Comparison of ENCODE assay signal across 8 cellular contexts in the genomic region with DNA sequence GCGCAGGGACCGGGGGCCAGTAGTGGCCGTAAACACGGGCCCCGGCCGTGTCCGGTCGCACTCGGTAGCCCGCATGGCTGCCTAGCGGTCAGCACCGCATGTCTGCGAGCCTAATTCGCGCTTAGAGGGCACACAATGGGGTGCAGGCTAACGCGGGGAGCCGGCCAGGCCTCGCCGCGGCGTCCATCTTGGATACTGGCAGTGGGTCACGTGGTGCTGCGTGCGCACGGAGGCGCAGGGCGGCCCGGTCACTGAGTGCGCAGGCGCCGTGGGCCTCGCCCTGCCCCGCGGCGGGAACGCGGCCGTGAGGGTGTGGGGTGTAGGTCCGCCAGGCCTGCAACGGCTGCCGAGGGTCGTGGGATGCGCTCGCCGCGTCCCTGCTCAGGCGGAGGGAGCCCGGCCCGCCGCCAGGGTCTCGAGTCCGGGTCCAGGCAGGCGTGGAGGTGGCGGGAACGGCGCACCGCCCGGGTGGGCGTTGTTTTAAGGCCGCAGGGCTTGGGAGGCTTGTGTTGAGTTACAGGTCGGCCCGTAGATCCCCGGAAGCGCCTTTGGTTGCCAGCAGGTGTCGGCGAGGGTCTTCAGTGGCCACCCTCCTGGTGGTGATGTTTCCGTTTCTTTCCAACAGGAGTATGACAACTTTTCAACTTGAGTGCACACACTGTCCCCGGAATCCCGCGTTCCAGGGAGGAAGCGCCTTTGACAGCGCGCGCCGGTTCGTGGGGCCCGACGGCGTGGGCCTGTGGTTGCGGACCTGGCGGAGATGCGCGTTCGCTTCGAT. TPM values are rescaled to one million over a fixed set of nuclear protein-coding genes. Genes with fewer than 3 reads are reported as not detected.
DNase-seq lines count a peak whose midpoint lies in the region; ATAC-seq and TF ChIP-seq lines count a peak whose summit lies in the region.

No MANE protein-coding gene starts in this region.

- no peaks in the 10 kb centered on the region for H3K36me3 ChIP-seq in PC-3 (ENCODE audit: low read depth, low read length)
- H3K36me3 ChIP-seq in naive thymus-derived CD4-positive, alpha-beta T cell (ENCODE audit: control insufficient read depth in 2 of 3, insufficient read depth in 3 of 3, low read length in 3 of 3), result no peaks in the 10 kb centered on the region

- H3K4me3 Mint-ChIP-seq in naive thymus-derived CD4-positive, alpha-beta T cell, result peak overlapping the region; percentile 86 to 96 (median 92)
- peak overlapping the region; percentile 88 for H3K4me3 Mint-ChIP-seq in stimulated activated effector memory CD8-positive, alpha-beta T cell treated with anti-CD3 and anti-CD28 coated beads, Interleukin-12 subunit alpha, Interleukin-12 subunit beta, amount 100 ng/mL, for 72 hours

- H3K9me3 Mint-ChIP-seq in naive thymus-derived CD4-positive, alpha-beta T cell, result peaks cover 0 to 3% (median 0%) of the 10 kb centered on the region in 11 donors
- no peaks in the 10 kb centered on the region for H3K9me3 Mint-ChIP-seq in stimulated activated effector memory CD8-positive, alpha-beta T cell treated with anti-CD3 and anti-CD28 coated beads, Interleukin-12 subunit alpha, Interleukin-12 subunit beta, amount 100 ng/mL, for 72 hours

- H3K27me3 ChIP-seq in PC-3 (ENCODE audit: low read length), result no peaks in the 10 kb centered on the region
- no peaks in the 10 kb centered on the region for H3K27me3 ChIP-seq in naive thymus-derived CD4-positive, alpha-beta T cell (ENCODE audit: control insufficient read depth in 2 of 2, insufficient read depth in 2 of 2, low read length in 2 of 2)

- H3K79me2 ChIP-seq in PC-3 (ENCODE audit: low read length), result peaks cover 33% of the 10 kb centered on the region

- no peaks in the 10 kb centered on the region for H3K9me3 ChIP-seq in PC-3 (ENCODE audit: low read length)
- H3K9me3 ChIP-seq in naive thymus-derived CD4-positive, alpha-beta T cell (ENCODE audit: control insufficient read depth in 2 of 3, low read length in 3 of 3), result no peaks in the 10 kb centered on the region

- peak; percentile 56 for ATAC-seq in GM21737 (IDR thresholded peaks at IDR 0.05; ENCODE audit: unreplicated experiment)
- ATAC-seq in PC-3, result peak; percentile 52
- ATAC-seq in naive thymus-derived CD4-positive, alpha-beta T cell, result peak; percentile 67
- ATAC-seq in stimulated activated effector memory CD8-positive, alpha-beta T cell treated with anti-CD3 and anti-CD28 coated beads, Interleukin-12 subunit alpha, Interleukin-12 subunit beta, amount 100 ng/mL, for 72 hours, result peak; percentile 75

- in situ Hi-C loops in KBM-7 (cut with MboI; ENCODE audit: low pct_unique_long_range_greater_than_20kb, low sequenced_read_pairs), result no loop called here

- H3K27ac Mint-ChIP-seq in naive thymus-derived CD4-positive, alpha-beta T cell, result peak overlapping the region; percentile 96 to 99 (median 99)
- peak overlapping the region; percentile 99 for H3K27ac Mint-ChIP-seq in stimulated activated effector memory CD8-positive, alpha-beta T cell treated with anti-CD3 and anti-CD28 coated beads, Interleukin-12 subunit alpha, Interleukin-12 subunit beta, amount 100 ng/mL, for 72 hours

- peak overlapping the region; percentile 97 for H2AFZ ChIP-seq in PC-3 (ENCODE audit: low read length)

- H3K4me1 Mint-ChIP-seq in naive thymus-derived CD4-positive, alpha-beta T cell, result peaks cover 25 to 47% (median 41%) of the 10 kb centered on the region in 7 donors
- H3K4me1 Mint-ChIP-seq in stimulated activated effector memory CD8-positive, alpha-beta T cell treated with anti-CD3 and anti-CD28 coated beads, Interleukin-12 subunit alpha, Interleukin-12 subunit beta, amount 100 ng/mL, for 72 hours, result peaks cover 37% of the 10 kb centered on the region

- TF ChIP-seq CTCF in PC-3 (conservative IDR thresholded peaks at IDR 0.05; ENCODE audit: low read depth, low read length), result no peak

- peaks cover 11% of the 10 kb centered on the region; the same call in 1 of the 2 replicates for H4K20me1 ChIP-seq in PC-3 (ENCODE audit: low read length)

- H3K27ac ChIP-seq in PC-3 (ENCODE audit: low read length), result peak overlapping the region; percentile 98
- H3K27ac ChIP-seq in naive thymus-derived CD4-positive, alpha-beta T cell (ENCODE audit: low read depth, low read length), result peak overlapping the region; percentile 97

- peak overlapping the region; percentile 99 for H3K9ac ChIP-seq in PC-3 (ENCODE audit: low read length)

- POLR2A ChIA-PET in PC-3 (lab: Charles Lee; ENCODE audit: unreplicated experiment), result interaction anchor here (0.5 to 1.0 kb wide), 4 partner anchors 63 to 832 kb away, joined by 4 to 6 read pairs (median 4); no protein-coding TSS in a partner anchor
- POLR2A ChIA-PET in naive thymus-derived CD4-positive, alpha-beta T cell (lab: Charles Lee), result interaction anchor here (0.7 to 3.6 kb wide), 24 partner anchors 9 to 193 kb away, joined by 3 to 32 read pairs (median 6); no protein-coding TSS in a partner anchor

- H3F3A ChIP-seq in PC-3 (ENCODE audit: low read length, unreplicated experiment), result no peaks in the 10 kb centered on the region

- BruUV-seq in PC-3 (replicated peaks; lab: Mats Ljungman, UMichigan), result TSS peak; percentile 86

- intact Hi-C loops in PC-3 (cut with micrococcal nuclease), result loop anchor here (2.0 kb wide), 1 partner anchor 63 kb away; no protein-coding TSS in a partner anchor
- intact Hi-C loops in naive thymus-derived CD4-positive, alpha-beta T cell (cut with micrococcal nuclease), result loop anchor here (1.0 to 10.0 kb wide), 17 partner anchors 20 to 1709 kb away; a partner anchor contains a TSS

- peak overlapping the region; percentile 99 for H3K4me2 ChIP-seq in PC-3 (ENCODE audit: low read length)

- CTCF ChIA-PET in PC-3 (lab: Charles Lee), result no interaction called here
- CTCF ChIA-PET in naive thymus-derived CD4-positive, alpha-beta T cell (lab: Charles Lee), result interaction anchor here (0.8 to 0.9 kb wide), 2 partner anchors 32 to 134 kb away, joined by 3 to 4 read pairs; no protein-coding TSS in a partner anchor

- H3K27me3 Mint-ChIP-seq in naive thymus-derived CD4-positive, alpha-beta T cell, result peaks cover 0 to 16% (median 0%) of the 10 kb centered on the region in 5 donors

- H3K4me3 ChIP-seq in PC-3 (ENCODE audit: low read length), result peak overlapping the region; percentile 96
- H3K4me3 ChIP-seq in naive thymus-derived CD4-positive, alpha-beta T cell (ENCODE audit: low read length), result peak overlapping the region; percentile 100

- DNase-seq in Daoy (ENCODE audit: low read depth) (peak; percentile 96), KBM-7 (peak; percentile 96), PC-3 (peak; percentile 90), activated T-helper 1 cell treated with Interleukin-2 at 50 U/mL for 16 hours (ENCODE audit: low read depth) (peak; percentile 90), fibroblast of gingiva (ENCODE audit: low read depth) (peak; percentile 93)
- peak; percentile 90 to 100 (median 97) for DNase-seq in naive thymus-derived CD4-positive, alpha-beta T cell
- DNase-seq in stimulated activated effector memory CD8-positive, alpha-beta T cell treated with anti-CD3 and anti-CD28 coated beads, Interleukin-12 subunit alpha, Interleukin-12 subunit beta, amount 100 ng/mL, for 72 hours (ENCODE audit: low spot score in 2 of 2), result peak; percentile 94 to 99

- peaks cover 0 to 18% (median 0%) of the 10 kb centered on the region in 5 donors for H3K36me3 Mint-ChIP-seq in naive thymus-derived CD4-positive, alpha-beta T cell
- peaks cover 14% of the 10 kb centered on the region for H3K36me3 Mint-ChIP-seq in stimulated activated effector memory CD8-positive, alpha-beta T cell treated with anti-CD3 and anti-CD28 coated beads, Interleukin-12 subunit alpha, Interleukin-12 subunit beta, amount 100 ng/mL, for 72 hours

- peaks cover 15% of the 10 kb centered on the region for H3K4me1 ChIP-seq in PC-3 (ENCODE audit: insufficient read depth, low read length)
- H3K4me1 ChIP-seq in naive thymus-derived CD4-positive, alpha-beta T cell (ENCODE audit: control insufficient read depth in 2 of 2, insufficient read depth in 2 of 2, low read length in 2 of 2), result peaks cover 17 to 26% of the 10 kb centered on the region in 2 donors

- no peaks in the 10 kb centered on the region for H3K9me2 ChIP-seq in PC-3 (replicated peaks; ENCODE audit: low read length)

RNA-seq across cellular contexts. Expression of a gene that starts 0.8 kb away (rescaled TPM):
- 3.1 and 5.5 TPM in 2 replicates for total RNA-seq in Daoy (2014; rRNA removed; shearing (Covaris generic))
- 8.5 and 20.0 TPM in 2 replicates for total RNA-seq in PC-3 (2014; rRNA removed)
- total RNA-seq in naive thymus-derived CD4-positive, alpha-beta T cell, result 100 to 1,000 TPM in 1 of 5 experiments, 10 to 100 TPM in 4; 42.3 to 101 (median 62.3) TPM
- polyA plus RNA-seq in naive thymus-derived CD4-positive, alpha-beta T cell, result 10 to 100 TPM in 1 of 2 donors, 1 to 10 TPM in 1; 7.4 to 11.6 TPM

Comparison
In these comparisons a context has a peak if more than half of its experiments do, and no peak if none do; other contexts are left out.
1. Peak in every context shown above with its lines: DNase-seq, ATAC-seq, H3K4me3 ChIP-seq and H3K27ac ChIP-seq.